ENCODE assay signal across 10 cellular contexts in genomic region chr1:1431845-1432565, GRCh38. TPM values are rescaled to one million over a fixed set of nuclear protein-coding genes. Genes with fewer than 3 reads are reported as not detected.
DNase-seq lines count a peak whose midpoint lies in the region; ATAC-seq, FAIRE-seq and TF ChIP-seq lines count a peak whose summit lies in the region.
"Had no signal": no experiment of that assay in that cellular context is flagged by ENCODE, and none has a peak within 500 bp of the region (broad histone marks: within the 10 kb centered on the region; RNA-seq: fewer than 3 reads in every experiment).

No MANE protein-coding gene starts in this region.

- DNase-seq in GF-D8 (lab: John Stamatoyannopoulos, UW) (peak; percentile 16), adrenal gland (peak in 1 of 7 donors; percentile 33), retina (peak; percentile 60), urothelium cell line (ENCODE audit: low spot score) (no peak), NCI-H524 treated with DMSO at 0.1 percent for 48 hours (lab: John Stamatoyannopoulos, UW) (no peak)

- no peak for TF ChIP-seq POLR2A in adrenal gland (IDR thresholded peaks at IDR 0.05)

- no peaks in the 10 kb centered on the region for H3K9me3 ChIP-seq in adrenal gland (replicated peaks in 1 of 3)
- no peaks in the 10 kb centered on the region for H3K9me3 ChIP-seq in iPS-20b (ENCODE audit: insufficient read depth, low read depth, low read length)

- intact Hi-C loops in adrenal gland (cut with DNase I), result no loop called here

- peak overlapping the region; percentile 48; the same call in 1 of the 2 replicates for H3K9ac ChIP-seq in iPS-20b (ENCODE audit: low read depth, low read length)
- H3K9ac ChIP-seq: KMS-11 had no signal

- H3K27me3 ChIP-seq in adrenal gland, result no peaks in the 10 kb centered on the region
- peaks cover 18% of the 10 kb centered on the region for H3K27me3 ChIP-seq in iPS-20b (ENCODE audit: insufficient read depth, low read length)

- H3K36me3 ChIP-seq in adrenal gland (replicated peaks in 1 of 2) (no peaks in the 10 kb centered on the region), iPS-20b (ENCODE audit: insufficient read depth, low read depth, low read length) (no peaks in the 10 kb centered on the region)

- H3K4me1 ChIP-seq in adrenal gland (replicated peaks in 1 of 2) (peaks cover 30 to 42% of the 10 kb centered on the region in 2 donors), iPS-20b (ENCODE audit: insufficient read depth, low read length) (peaks cover 25% of the 10 kb centered on the region)

- no peak for FAIRE-seq in urothelium cell line (lab: Jason Lieb, UNC)

- WGBS in adrenal gland, 4 donors, result 58 to 78% (median 62%) methylated on average over 8 to 20 of the region's 20 CpGs

- no peak for TF ChIP-seq CTCF in adrenal gland (IDR thresholded peaks at IDR 0.05)

- H3K27ac ChIP-seq in adrenal gland (peak overlapping the region in 4 of 5 donors; percentile 26 to 80 (median 57)), iPS-20b (ENCODE audit: low read length) (no peak overlapping the region)
- H3K27ac ChIP-seq: KMS-11 had no signal

- ATAC-seq in HG03439 (IDR thresholded peaks at IDR 0.05; ENCODE audit: unreplicated experiment) (no peak), GM18861 (IDR thresholded peaks at IDR 0.05; ENCODE audit: unreplicated experiment) (no peak)

- H3K4me3 ChIP-seq in adrenal gland (no peak overlapping the region), iPS-20b (ENCODE audit: low read length) (no peak overlapping the region)

RNA-seq across cellular contexts. Expression of gene VWA1, which starts 3.5 kb away (rescaled TPM):
- total RNA-seq in adrenal gland, result 10 to 100 TPM; 14.8 to 49.0 (median 30.6) TPM
- polyA plus RNA-seq in adrenal gland, result 10 to 100 TPM in 2 of 3 donors, under 1 TPM in 1; 0.99 to 39.3 (median 25.9) TPM

RNA-seq across cellular contexts. Expression of gene ANKRD65, which starts 10.9 kb away (rescaled TPM):
- total RNA-seq in adrenal gland, result 1 to 10 TPM in 5 of 8 donors, under 1 TPM in 3; 0.39 to 2.6 (median 1.6) TPM
- polyA plus RNA-seq in adrenal gland, result 1 to 10 TPM in 2 of 3 donors, under 1 TPM in 1; 0.53 to 3.4 (median 2.2) TPM
- total RNA-seq: SK-MEL-5 had no signal

RNA-seq across cellular contexts. Expression of gene ATAD3C, which starts 17.5 kb away (rescaled TPM):
- 1 to 10 TPM in 2 of 8 donors, under 1 TPM in 3, not detected in 3; under 0.01 to 1.4 (median 0.69) TPM for total RNA-seq in adrenal gland
- 1 to 10 TPM in 1 of 3 donors, under 1 TPM in 2; 0.09 to 1.2 (median 0.72) TPM for polyA plus RNA-seq in adrenal gland

RNA-seq across cellular contexts. Expression of gene MRPL20, which starts 24.9 kb away (rescaled TPM):
- 100 to 1,000 TPM in 7 of 8 donors, 10 to 100 TPM in 1; 98.9 to 276 (median 158) TPM for total RNA-seq in adrenal gland
- 100 to 1,000 TPM; 116 to 175 (median 134) TPM for polyA plus RNA-seq in adrenal gland

RNA-seq across cellular contexts. Expression of gene CCNL2, which starts 32.9 kb away (rescaled TPM):
- total RNA-seq in adrenal gland, result 100 to 1,000 TPM in 6 of 8 donors, 10 to 100 TPM in 2; 53.4 to 264 (median 148) TPM
- 100 to 1,000 TPM in 2 of 3 donors, 10 to 100 TPM in 1; 65.2 to 893 (median 593) TPM for polyA plus RNA-seq in adrenal gland

Comparison
In these comparisons a context has a peak if more than half of its experiments do, and no peak if none do; other contexts are left out.
1. DNase-seq: peak in GF-D8 (single experiment) and retina (single experiment); none in urothelium cell line (single experiment) and NCI-H524 treated with DMSO at 0.1 percent for 48 hours (single experiment).